1 cellular context compared by ENCODE assay signal in genomic region chr3:169968224-169968623, GRCh38.
TF ChIP-seq lines count a peak whose summit lies in the region.

No MANE protein-coding gene starts in this region.

TF ChIP-seq in SK-N-SH, 30 proteins besides CTCF, POLR2A, EP300 and RAD21 (continued from another document):
- TF ChIP-seq REST (IDR thresholded peaks at IDR 0.05; ENCODE audit: low read depth, low read length): no peak
- TF ChIP-seq RXRA (IDR thresholded peaks at IDR 0.05; ENCODE audit: borderline replicate concordance, low read depth): no peak
- no peak for TF ChIP-seq ELF1 (IDR thresholded peaks at IDR 0.05)
- TF ChIP-seq POLR2AphosphoS5 (IDR thresholded peaks at IDR 0.05; ENCODE audit: low read depth, low read length): no peak
- no peak for TF ChIP-seq RCOR1 (IDR thresholded peaks at IDR 0.05; ENCODE audit: low read length)
- no peak for TF ChIP-seq YY1 (IDR thresholded peaks at IDR 0.05; ENCODE audit: low read depth)
- TF ChIP-seq MAX (IDR thresholded peaks at IDR 0.05; ENCODE audit: low read depth): no peak
- TF ChIP-seq NFIC (IDR thresholded peaks at IDR 0.05; ENCODE audit: borderline replicate concordance): no peak
- no peak for TF ChIP-seq GABPA (IDR thresholded peaks at IDR 0.05; ENCODE audit: low read depth)
- no peak for TF ChIP-seq ZBTB33 (IDR thresholded peaks at IDR 0.05; ENCODE audit: borderline replicate concordance, low read depth)
- no peak for TF ChIP-seq GATA2 (CRISPR knock-in tag; IDR thresholded peaks at IDR 0.05)
- TF ChIP-seq MEF2A (IDR thresholded peaks at IDR 0.05; ENCODE audit: borderline replicate concordance, low read depth): no peak
- TF ChIP-seq SIN3A (IDR thresholded peaks at IDR 0.05; ENCODE audit: borderline replicate concordance, low read depth, low read length): no peak
